ENCODE assay signal across 8 cellular contexts in genomic region chr13:49248433-49249002, GRCh38. TPM values are rescaled to one million over a fixed set of nuclear protein-coding genes. Genes with fewer than 3 reads are reported as not detected.
DNase-seq lines count a peak whose midpoint lies in the region; ATAC-seq lines count a peak whose summit lies in the region.

No MANE protein-coding gene starts in this region.

- H3K27me3 Mint-ChIP-seq in T-helper 17 cell = peaks cover 3% of the 10 kb centered on the region
- H3K27me3 Mint-ChIP-seq in naive thymus-derived CD4-positive, alpha-beta T cell = peaks cover 0 to 21% (median 0%) of the 10 kb centered on the region in 5 donors

- peaks cover 0 to 2% (median 0%) of the 10 kb centered on the region in 11 donors for H3K9me3 Mint-ChIP-seq in naive thymus-derived CD4-positive, alpha-beta T cell

- CTCF ChIA-PET in naive thymus-derived CD4-positive, alpha-beta T cell (lab: Charles Lee) = interaction anchor here (0.8 to 1.9 kb wide), 7 partner anchors 8 to 359 kb away, joined by 3 to 8 read pairs (median 3); no protein-coding TSS in a partner anchor

- POLR2A ChIA-PET in naive thymus-derived CD4-positive, alpha-beta T cell (lab: Charles Lee) = interaction anchor here (0.5 to 1.9 kb wide), 6 partner anchors 8 to 273 kb away, joined by 3 to 14 read pairs (median 4); partner anchors contain the start of gene FNDC3A

- peak overlapping the region; percentile 98 for H3K4me3 Mint-ChIP-seq in T-helper 17 cell
- peak overlapping the region; percentile 94 to 99 (median 98) for H3K4me3 Mint-ChIP-seq in naive thymus-derived CD4-positive, alpha-beta T cell

- peak overlapping the region; percentile 79 to 93 for H3K27ac ChIP-seq in esophagus (ENCODE audit: low read depth in 2 of 2, low read length in 1 of 2)
- peak overlapping the region; percentile 75 for H3K27ac ChIP-seq in naive thymus-derived CD4-positive, alpha-beta T cell (ENCODE audit: low read depth, low read length)

- H3K27ac Mint-ChIP-seq in T-helper 17 cell = peak overlapping the region; percentile 99
- peak overlapping the region; percentile 92 to 97 (median 95) for H3K27ac Mint-ChIP-seq in naive thymus-derived CD4-positive, alpha-beta T cell

- H3K27me3 ChIP-seq in esophagus (ENCODE audit: control insufficient read depth in 1 of 2, insufficient read depth in 2 of 2, low read length in 2 of 2) = no peaks in the 10 kb centered on the region
- H3K27me3 ChIP-seq in naive thymus-derived CD4-positive, alpha-beta T cell (ENCODE audit: control insufficient read depth in 2 of 2, insufficient read depth in 2 of 2, low read length in 2 of 2) = no peaks in the 10 kb centered on the region

- intact Hi-C loops in naive thymus-derived CD4-positive, alpha-beta T cell (cut with micrococcal nuclease) = loop anchor here (1.0 to 10.0 kb wide), 8 partner anchors 33 to 874 kb away; partner anchors contain the start of genes CAB39L (in 2 of the 2), SETDB2 (in 2 of the 2), CYSLTR2 (in 1 of the 2) and PHF11 (in 1 of the 2)

- ATAC-seq in activated CD4-positive, CD25-positive, alpha-beta regulatory T cell treated with anti-CD3 and anti-CD28 coated beads, Interleukin-2, amount 50 U/mL, for 24 hours = peak; percentile 15 to 16
- ATAC-seq in HG02885 (IDR thresholded peaks at IDR 0.05; ENCODE audit: poor library complexity, unreplicated experiment) = peak; percentile 16
- peak; percentile 50 for ATAC-seq in T-helper 17 cell
- peak; percentile 65 for ATAC-seq in naive thymus-derived CD4-positive, alpha-beta T cell

- WGBS in esophagus, 2 donors = 2 to 3% methylated on average over 18 of the region's 18 CpGs

- H3K9me3 ChIP-seq in T-helper 17 cell (ENCODE audit: control insufficient read depth, low read length, poor library complexity, severe bottlenecking) = no peaks in the 10 kb centered on the region
- H3K9me3 ChIP-seq in esophagus (ENCODE audit: control insufficient read depth in 2 of 2, insufficient read depth in 1 of 2, low read depth in 1 of 2, low read length in 1 of 2) = no peaks in the 10 kb centered on the region
- H3K9me3 ChIP-seq in naive thymus-derived CD4-positive, alpha-beta T cell (ENCODE audit: control insufficient read depth in 2 of 3, low read length in 3 of 3) = no peaks in the 10 kb centered on the region

- no peaks in the 10 kb centered on the region for H3K36me3 ChIP-seq in esophagus (ENCODE audit: control insufficient read depth in 2 of 2, insufficient read depth in 2 of 2, low read length in 1 of 2)
- H3K36me3 ChIP-seq in naive thymus-derived CD4-positive, alpha-beta T cell (ENCODE audit: control insufficient read depth in 2 of 3, insufficient read depth in 3 of 3, low read length in 3 of 3) = peaks cover 0 to 6% (median 0%) of the 10 kb centered on the region in 3 experiments

- H3K4me1 ChIP-seq in esophagus (ENCODE audit: control insufficient read depth in 2 of 2, insufficient read depth in 2 of 2, low read length in 1 of 2) = no peaks in the 10 kb centered on the region
- peaks cover 6 to 9% of the 10 kb centered on the region in 2 donors for H3K4me1 ChIP-seq in naive thymus-derived CD4-positive, alpha-beta T cell (ENCODE audit: control insufficient read depth in 2 of 2, insufficient read depth in 2 of 2, low read length in 2 of 2)

- peaks cover 9% of the 10 kb centered on the region for H3K36me3 Mint-ChIP-seq in T-helper 17 cell (ENCODE audit: low read depth)
- peaks cover 0 to 11% (median 3%) of the 10 kb centered on the region in 5 donors for H3K36me3 Mint-ChIP-seq in naive thymus-derived CD4-positive, alpha-beta T cell

- peaks cover 29% of the 10 kb centered on the region for H3K4me1 Mint-ChIP-seq in T-helper 17 cell
- H3K4me1 Mint-ChIP-seq in naive thymus-derived CD4-positive, alpha-beta T cell = peaks cover 16 to 64% (median 58%) of the 10 kb centered on the region in 7 donors

- no peak for DNase-seq in activated CD4-positive, CD25-positive, alpha-beta regulatory T cell (lab: John Stamatoyannopoulos, UW)
- DNase-seq in T-helper 17 cell = no peak
- peak in 8 of 9 donors; percentile 4 to 36 (median 22) for DNase-seq in naive thymus-derived CD4-positive, alpha-beta T cell
- DNase-seq in epidermal melanocyte (ENCODE audit: insufficient read length, low spot score) = no peak
- DNase-seq in superior temporal gyrus (ENCODE audit: extremely low spot score) = no peak

- H3K4me3 ChIP-seq in esophagus (ENCODE audit: low read depth in 1 of 2, low read length in 2 of 2) = peak overlapping the region; percentile 79 to 92
- peak overlapping the region; percentile 93 for H3K4me3 ChIP-seq in naive thymus-derived CD4-positive, alpha-beta T cell (ENCODE audit: low read length)

RNA-seq across cellular contexts. Expression of gene CDADC1, which starts 0.8 kb away (rescaled TPM):
- total RNA-seq in T-helper 17 cell = 10 to 100 TPM; 16.5 to 18.6 TPM
- 1 to 10 TPM; 2.5 to 2.7 TPM for polyA plus RNA-seq in esophagus
- 10 to 100 TPM; 10.7 to 21.3 (median 14.5) TPM for total RNA-seq in naive thymus-derived CD4-positive, alpha-beta T cell
- polyA plus RNA-seq in naive thymus-derived CD4-positive, alpha-beta T cell = 10 to 100 TPM in 1 of 2 donors, 1 to 10 TPM in 1; 9.2 to 12.8 TPM

RNA-seq across cellular contexts. Expression of gene MLNR, which starts 28.4 kb away (rescaled TPM):
- not detected for total RNA-seq in T-helper 17 cell
- not detected for polyA plus RNA-seq in esophagus
- not detected for total RNA-seq in naive thymus-derived CD4-positive, alpha-beta T cell
- not detected for polyA plus RNA-seq in naive thymus-derived CD4-positive, alpha-beta T cell

Comparison
In these comparisons a context has a peak if more than half of its experiments do, and no peak if none do; other contexts are left out.
1. DNase-seq: peak in naive thymus-derived CD4-positive, alpha-beta T cell (8 of 9); none in activated CD4-positive, CD25-positive, alpha-beta regulatory T cell (0 of 4), T-helper 17 cell (0 of 3), epidermal melanocyte (single experiment) and superior temporal gyrus (single experiment).
2. Peak in every context shown above with its lines, with median percentiles within 50 percentile points of each other: ATAC-seq.